Comparison of ENCODE assay signal across 15 cellular contexts in genomic region chr5:6728795-6729183, GRCh38. TPM values are rescaled to one million over a fixed set of nuclear protein-coding genes. Genes with fewer than 3 reads are reported as not detected.
A peak's percentile ranks its signal among the peaks of the same experiment; 100 is the strongest.
DNase-seq lines count a peak whose midpoint lies in the region; ATAC-seq and TF ChIP-seq lines count a peak whose summit lies in the region.
"Had no signal": no experiment of that assay in that cellular context is flagged by ENCODE, and none has a peak within 500 bp of the region (broad histone marks: within the 10 kb centered on the region; RNA-seq: fewer than 3 reads in every experiment).

No MANE protein-coding gene starts in this region.

- intact Hi-C loops in IMR-90 (cut with micrococcal nuclease) = no loop called here

- H2AK9ac ChIP-seq in IMR-90 (replicated peaks; ENCODE audit: low read depth, low read length, poor library complexity) = no peak overlapping the region

- no TSS peak for BruUV-seq in IMR-90 (replicated peaks; lab: Mats Ljungman, UMichigan)

- dilution Hi-C loops in IMR-90 (cut with HindIII; ENCODE audit: low sequenced_read_pairs, unreplicated experiment) = no loop called here

- no CpG with 5 or more reads among the region's 1 CpG for WGBS in IMR-90 (ENCODE audit: extremely low coverage in 2 of 2, insufficient read length in 1 of 2), 2 experiments

- peak overlapping the region in 1 of 2 experiments; percentile 35; a peak in 1 of 4 replicates for H4K8ac ChIP-seq in IMR-90 (ENCODE audit: low read depth in 2 of 2, low read length in 2 of 2)

- H4K20me1 ChIP-seq in IMR-90 (ENCODE audit: insufficient read depth, low read length) = peaks cover 60% of the 10 kb centered on the region

- TF ChIP-seq POLR2A in IMR-90 (IDR thresholded peaks at IDR 0.05; ENCODE audit: low read depth, low read length) = no peak

- no peak overlapping the region for H2BK15ac ChIP-seq in IMR-90 (ENCODE audit: low read depth, low read length)

- no peaks in the 10 kb centered on the region for H3K27me3 ChIP-seq in IMR-90 (ENCODE audit: control insufficient read depth, insufficient read depth, low read length)
- H3K27me3 ChIP-seq: ascending aorta, right atrium auricular region had no signal

- H2BK5ac ChIP-seq in IMR-90 (ENCODE audit: low read depth, low read length, poor library complexity, severe bottlenecking) = no peak overlapping the region

- H3K36me3 Mint-ChIP-seq in activated CD8-positive, alpha-beta memory T cell treated with anti-CD3 and anti-CD28 coated beads, Interleukin-2, amount 10 ng/mL, durations not matched to agents 7 days and 5 days = peaks cover 21% of the 10 kb centered on the region
- H3K36me3 Mint-ChIP-seq in activated CD8-positive, alpha-beta T cell treated with anti-CD3 and anti-CD28 coated beads, Interleukin-2, amount 10 ng/mL, durations not matched to agents 7 days and 5 days (ENCODE audit: low read depth) = peaks cover 53% of the 10 kb centered on the region
- peaks cover 0 to 42% (median 0%) of the 10 kb centered on the region in 3 donors for H3K36me3 Mint-ChIP-seq in naive thymus-derived CD8-positive, alpha-beta T cell

- H3K27me3 Mint-ChIP-seq in activated CD8-positive, alpha-beta memory T cell treated with anti-CD3 and anti-CD28 coated beads, Interleukin-2, amount 10 ng/mL, durations not matched to agents 7 days and 5 days = no peaks in the 10 kb centered on the region
- no peaks in the 10 kb centered on the region for H3K27me3 Mint-ChIP-seq in activated CD8-positive, alpha-beta T cell treated with anti-CD3 and anti-CD28 coated beads, Interleukin-2, amount 10 ng/mL, durations not matched to agents 7 days and 5 days (ENCODE audit: low read depth)
- no peaks in the 10 kb centered on the region for H3K27me3 Mint-ChIP-seq in naive thymus-derived CD8-positive, alpha-beta T cell

- H2AK5ac ChIP-seq in IMR-90 (ENCODE audit: low read depth, low read length) = no peak overlapping the region

- H3K27ac ChIP-seq in IMR-90 (ENCODE audit: insufficient read depth, low read length) = no peak overlapping the region
- H3K27ac ChIP-seq: ascending aorta, right atrium auricular region had no signal

- H2AFZ ChIP-seq in IMR-90 (replicated peaks; ENCODE audit: low read length, poor library complexity) = no peak overlapping the region

- no peak overlapping the region for H3K14ac ChIP-seq in IMR-90 (replicated peaks; ENCODE audit: low read depth, low read length)

- TF ChIP-seq RAD21 in IMR-90 (IDR thresholded peaks at IDR 0.05; ENCODE audit: low read length) = no peak

- no peak overlapping the region for H3K4ac ChIP-seq in IMR-90 (ENCODE audit: low read depth, low read length)

- POLR2A ChIA-PET in IMR-90 (lab: Charles Lee; ENCODE audit: unreplicated experiment) = no interaction called here
- POLR2A ChIA-PET in activated CD8-positive, alpha-beta T cell treated with anti-CD3 and anti-CD28 coated beads, Interleukin-2, amount 10 ng/mL, durations not matched to agents 7 days and 5 days (lab: Charles Lee) = interaction anchor here (0.8 to 0.9 kb wide), 2 partner anchors 16 to 96 kb away, joined by 3 read pairs; partner anchors contain the start of genes NSUN2, SRD5A1 and TENT4A
- POLR2A ChIA-PET in naive thymus-derived CD8-positive, alpha-beta T cell (lab: Charles Lee) = interaction anchor here (1.4 kb wide), 1 partner anchor 13 kb away, joined by 5 read pairs; no protein-coding TSS in a partner anchor
- POLR2A ChIA-PET in GM10248 (lab: Yijun Ruan, JAX) = interaction anchor here (0.8 to 1.2 kb wide), 4 partner anchors 8 to 16 kb away, joined by 3 to 9 read pairs (median 4); partner anchors contain the start of gene TENT4A

- no peak for ATAC-seq in activated CD8-positive, alpha-beta memory T cell treated with anti-CD3 and anti-CD28 coated beads, Interleukin-2, amount 10 ng/mL, durations not matched to agents 7 days and 5 days
- no peak for ATAC-seq in IMR-90 (ENCODE audit: low read depth)
- ATAC-seq in activated CD8-positive, alpha-beta T cell treated with anti-CD3 and anti-CD28 coated beads, Interleukin-2, amount 10 ng/mL, durations not matched to agents 7 days and 5 days = no peak
- ATAC-seq in naive thymus-derived CD8-positive, alpha-beta T cell = no peak

- CTCF ChIA-PET in activated CD8-positive, alpha-beta memory T cell treated with anti-CD3 and anti-CD28 coated beads, Interleukin-2, amount 10 ng/mL, durations not matched to agents 7 days and 5 days (lab: Charles Lee) = interaction anchor here (1.0 to 1.4 kb wide), 4 partner anchors 13 to 97 kb away, joined by 3 to 4 read pairs (median 3); no protein-coding TSS in a partner anchor
- CTCF ChIA-PET in IMR-90 (lab: Yijun Ruan, JAX) = no interaction called here
- CTCF ChIA-PET in activated CD8-positive, alpha-beta T cell treated with anti-CD3 and anti-CD28 coated beads, Interleukin-2, amount 10 ng/mL, durations not matched to agents 7 days and 5 days (lab: Charles Lee) = interaction anchor here (1.2 to 2.0 kb wide), 3 partner anchors 10 to 16 kb away, joined by 3 to 8 read pairs (median 3); no protein-coding TSS in a partner anchor
- CTCF ChIA-PET in GM10248 (lab: Yijun Ruan, JAX) = interaction anchor here (0.9 to 3.3 kb wide), 6 partner anchors 8 to 17 kb away, joined by 3 to 17 read pairs (median 4); no protein-coding TSS in a partner anchor

- no peak for DNase-seq in activated CD8-positive, alpha-beta memory T cell treated with anti-CD3 and anti-CD28 coated beads, Interleukin-2, amount 10 ng/mL, durations not matched to agents 7 days and 5 days
- no peak for DNase-seq in activated CD8-positive, alpha-beta memory T cell treated with anti-CD3 and anti-CD28 coated beads for 24 hours
- DNase-seq in IMR-90 = no peak
- no peak for DNase-seq in activated CD8-positive, alpha-beta T cell treated with anti-CD3 and anti-CD28 coated beads, Interleukin-2, amount 10 ng/mL, durations not matched to agents 7 days and 5 days
- no peak for DNase-seq in naive thymus-derived CD8-positive, alpha-beta T cell
- DNase-seq in SIG-M5 treated with dmso at 0.1 percent for 504 hours (lab: John Stamatoyannopoulos, UW; ENCODE audit: unreplicated experiment) = no peak
- DNase-seq in GM10248 (ENCODE audit: extremely low spot score) = no peak
- no peak for DNase-seq in NCI-H1105 treated with DMSO at 0.1 percent for 48 hours (lab: John Stamatoyannopoulos, UW)
- DNase-seq: ACHN, COR-L47, midbrain, NCI-H187 treated with DMSO at 0.1 percent for 48 hours, T-helper 9 cell had no signal

- peak overlapping the region; percentile 6 for H3K4me3 Mint-ChIP-seq in activated CD8-positive, alpha-beta memory T cell treated with anti-CD3 and anti-CD28 coated beads, Interleukin-2, amount 10 ng/mL, durations not matched to agents 7 days and 5 days
- H3K4me3 Mint-ChIP-seq in activated CD8-positive, alpha-beta T cell treated with anti-CD3 and anti-CD28 coated beads, Interleukin-2, amount 10 ng/mL, durations not matched to agents 7 days and 5 days = peak overlapping the region; percentile 34
- H3K4me3 Mint-ChIP-seq in naive thymus-derived CD8-positive, alpha-beta T cell = peak overlapping the region in 8 of 10 donors; percentile 15 to 74 (median 62)

- peaks cover 5% of the 10 kb centered on the region for H3K36me3 ChIP-seq in IMR-90 (ENCODE audit: control insufficient read depth, insufficient read depth, low read length)
- H3K36me3 ChIP-seq: ascending aorta, right atrium auricular region had no signal

- H3K4me3 ChIP-seq in IMR-90 (ENCODE audit: insufficient read depth, low read depth, low read length) = no peak overlapping the region
- H3K4me3 ChIP-seq: ascending aorta, right atrium auricular region had no signal

- H2BK20ac ChIP-seq in IMR-90 (ENCODE audit: low read depth, low read length) = no peak overlapping the region

- H3K4me2 ChIP-seq in IMR-90 (ENCODE audit: low read depth, low read length) = no peak overlapping the region

- H3K23ac ChIP-seq in IMR-90 (ENCODE audit: low read depth, low read length) = no peak overlapping the region

- H3K9me3 Mint-ChIP-seq in activated CD8-positive, alpha-beta memory T cell treated with anti-CD3 and anti-CD28 coated beads, Interleukin-2, amount 10 ng/mL, durations not matched to agents 7 days and 5 days (ENCODE audit: low read depth) = no peaks in the 10 kb centered on the region
- H3K9me3 Mint-ChIP-seq in activated CD8-positive, alpha-beta T cell treated with anti-CD3 and anti-CD28 coated beads, Interleukin-2, amount 10 ng/mL, durations not matched to agents 7 days and 5 days (ENCODE audit: insufficient read depth) = no peaks in the 10 kb centered on the region
- no peaks in the 10 kb centered on the region for H3K9me3 Mint-ChIP-seq in naive thymus-derived CD8-positive, alpha-beta T cell

- no peak for TF ChIP-seq CTCF in IMR-90 (conservative IDR thresholded peaks at IDR 0.05; ENCODE audit: low read depth, low read length)
- TF ChIP-seq CTCF in GM10248 (IDR thresholded peaks at IDR 0.05; ENCODE audit: control extremely low read depth, extremely low read depth, low read depth, missing control alignments) = no peak

- peaks cover 10 to 62% of the 10 kb centered on the region in 2 experiments; a peak in 3 of 4 replicates for H3K79me1 ChIP-seq in IMR-90 (ENCODE audit: low read depth in 1 of 2, low read length in 2 of 2)

- no peak overlapping the region for H2BK120ac ChIP-seq in IMR-90 (ENCODE audit: low read depth, low read length)

- in situ Hi-C loops in IMR-90 (cut with MboI; ENCODE audit: low sequenced_read_pairs) = loop anchor here (25.0 kb wide), 1 partner anchor 1241 kb away; no protein-coding TSS in a partner anchor

- no peaks in the 10 kb centered on the region for H3K9me3 ChIP-seq in IMR-90 (ENCODE audit: control insufficient read depth, insufficient read depth, low read length)
- H3K9me3 ChIP-seq: ascending aorta, right atrium auricular region had no signal

- peaks cover 47% of the 10 kb centered on the region for H3K9me1 ChIP-seq in IMR-90 (ENCODE audit: insufficient read depth, low read length)

- no peak overlapping the region for H4K91ac ChIP-seq in IMR-90 (ENCODE audit: insufficient read depth, low read depth, low read length)

- peaks cover 51% of the 10 kb centered on the region for H3K4me1 ChIP-seq in IMR-90 (ENCODE audit: control insufficient read depth, insufficient read depth, low read length)

- no peak overlapping the region for H3K56ac ChIP-seq in IMR-90 (ENCODE audit: extremely low read depth, insufficient read depth, low read length)

- no peak overlapping the region for H4K5ac ChIP-seq in IMR-90 (ENCODE audit: low read depth, low read length)

- peaks cover 83% of the 10 kb centered on the region for H3K4me1 Mint-ChIP-seq in activated CD8-positive, alpha-beta memory T cell treated with anti-CD3 and anti-CD28 coated beads, Interleukin-2, amount 10 ng/mL, durations not matched to agents 7 days and 5 days
- H3K4me1 Mint-ChIP-seq in activated CD8-positive, alpha-beta T cell treated with anti-CD3 and anti-CD28 coated beads, Interleukin-2, amount 10 ng/mL, durations not matched to agents 7 days and 5 days (ENCODE audit: low read depth) = peaks cover 82% of the 10 kb centered on the region
- H3K4me1 Mint-ChIP-seq in naive thymus-derived CD8-positive, alpha-beta T cell = peaks cover 57 to 94% (median 91%) of the 10 kb centered on the region in 4 donors

- H3K27ac Mint-ChIP-seq in activated CD8-positive, alpha-beta memory T cell treated with anti-CD3 and anti-CD28 coated beads, Interleukin-2, amount 10 ng/mL, durations not matched to agents 7 days and 5 days = peak overlapping the region; percentile 74
- peak overlapping the region; percentile 82 for H3K27ac Mint-ChIP-seq in activated CD8-positive, alpha-beta T cell treated with anti-CD3 and anti-CD28 coated beads, Interleukin-2, amount 10 ng/mL, durations not matched to agents 7 days and 5 days
- H3K27ac Mint-ChIP-seq in naive thymus-derived CD8-positive, alpha-beta T cell = peak overlapping the region in 7 of 10 donors; percentile 65 to 94 (median 80)

- H3K18ac ChIP-seq in IMR-90 (ENCODE audit: low read depth, low read length) = no peak overlapping the region

- H3K9ac ChIP-seq in IMR-90 (ENCODE audit: low read depth, low read length) = no peak overlapping the region

RNA-seq across cellular contexts. Expression of gene TENT4A, which starts 15.6 kb away (rescaled TPM):
- 10 to 100 TPM; 37.4 to 55.3 TPM for total RNA-seq in activated CD8-positive, alpha-beta memory T cell treated with anti-CD3 and anti-CD28 coated beads, Interleukin-2, amount 10 ng/mL, durations not matched to agents 7 days and 5 days
- 5.9 and 8.6 TPM in 2 replicates for total RNA-seq in IMR-90 (2012; rRNA removed)
- polyA plus RNA-seq in IMR-90 (2012; rRNA removed) = 17.2 and 19.8 TPM in 2 replicates
- polyA plus RNA-seq in IMR-90 (2012; cell fraction: cytosol; rRNA removed) = 5.2 and 10.0 TPM in 2 replicates
- polyA plus RNA-seq in IMR-90 (2012; cell fraction: nucleus; rRNA removed; ENCODE audit: low replicate concordance) = 74.3 and 80.4 TPM in 2 replicates
- 10 to 100 TPM; 43.1 to 45.5 TPM for total RNA-seq in activated CD8-positive, alpha-beta T cell treated with anti-CD3 and anti-CD28 coated beads, Interleukin-2, amount 10 ng/mL, durations not matched to agents 7 days and 5 days
- 10 to 100 TPM; 49.6 to 53.7 TPM for total RNA-seq in naive thymus-derived CD8-positive, alpha-beta T cell
- polyA plus RNA-seq in naive thymus-derived CD8-positive, alpha-beta T cell = 1 to 10 TPM in 1 of 3 donors, under 1 TPM in 2; 0.72 to 1.2 (median 0.84) TPM

Comparison
In these comparisons a context has a peak if more than half of its experiments do, and no peak if none do; other contexts are left out.
1. H3K4me3 Mint-ChIP-seq: peak in every context shown above with its lines; median percentile 62 in naive thymus-derived CD8-positive, alpha-beta T cell; 34 in activated CD8-positive, alpha-beta T cell treated with anti-CD3 and anti-CD28 coated beads, Interleukin-2, amount 10 ng/mL, durations not matched to agents 7 days and 5 days; 6 in activated CD8-positive, alpha-beta memory T cell treated with anti-CD3 and anti-CD28 coated beads, Interleukin-2, amount 10 ng/mL, durations not matched to agents 7 days and 5 days.